Comparison of ENCODE assay signal across 13 cellular contexts in genomic region chr20:41151134-41151869, GRCh38. TPM values are rescaled to one million over a fixed set of nuclear protein-coding genes. Genes with fewer than 3 reads are reported as not detected.
A peak's percentile ranks its signal among the peaks of the same experiment; 100 is the strongest.
DNase-seq lines count a peak whose midpoint lies in the region; ATAC-seq and TF ChIP-seq lines count a peak whose summit lies in the region.
"Had no signal": no experiment of that assay in that cellular context is flagged by ENCODE, and none has a peak within 500 bp of the region (broad histone marks: within the 10 kb centered on the region; RNA-seq: fewer than 3 reads in every experiment).

No MANE protein-coding gene starts in this region.

- no peak for TF ChIP-seq CTCF in HEK293 (tag by site-specific recombination; IDR thresholded peaks at IDR 0.05)
- TF ChIP-seq CTCF in endothelial cell (IDR thresholded peaks at IDR 0.05; ENCODE audit: unreplicated experiment), result no peak
- TF ChIP-seq CTCF in parathyroid adenoma (IDR thresholded peaks at IDR 0.05), result no peak

- H3K36me3 Mint-ChIP-seq in T-cell (no peaks in the 10 kb centered on the region), endothelial cell (ENCODE audit: low read depth, unreplicated experiment) (peaks cover 42% of the 10 kb centered on the region)

- CTCF ChIA-PET in HEK293 (lab: Yijun Ruan, JAX), result no interaction called here
- CTCF ChIA-PET in T-cell (lab: Charles Lee), result interaction anchor here in 1 of 2 donors (0.6 to 2.4 kb wide), 2 partner anchors 16 to 116 kb away, joined by 3 to 8 read pairs; no protein-coding TSS in a partner anchor

- H3K4me1 Mint-ChIP-seq in T-cell, result peaks cover 95 to 100% (median 96%) of the 10 kb centered on the region in 3 donors
- peaks cover 85% of the 10 kb centered on the region for H3K4me1 Mint-ChIP-seq in endothelial cell (ENCODE audit: unreplicated experiment)

- H3K9me3 ChIP-seq in HEK293 (ENCODE audit: control insufficient read depth, insufficient read depth, low read depth, low read length) (no peaks in the 10 kb centered on the region), parathyroid adenoma (ENCODE audit: control insufficient read depth, low read length) (no peaks in the 10 kb centered on the region)
- H3K9me3 ChIP-seq: colonic mucosa, sigmoid colon, testis had no signal

- H3K4me2 ChIP-seq in parathyroid adenoma (ENCODE audit: low read length), result no peak overlapping the region

- no peak overlapping the region for H3K9ac ChIP-seq in parathyroid adenoma

- H2AFZ ChIP-seq in parathyroid adenoma, result no peak overlapping the region

- H3K27me3 Mint-ChIP-seq in T-cell (no peaks in the 10 kb centered on the region), endothelial cell (ENCODE audit: unreplicated experiment) (peaks cover 18% of the 10 kb centered on the region)

- H3K4me1 ChIP-seq in HEK293 (ENCODE audit: control insufficient read depth, insufficient read depth, low read length) (peaks cover 5% of the 10 kb centered on the region; the same call in 1 of the 2 replicates), parathyroid adenoma (peaks cover 15% of the 10 kb centered on the region)

- H3K27ac ChIP-seq in HEK293 (ENCODE audit: extremely low read depth, low read depth, low read length) (no peak overlapping the region), parathyroid adenoma (peak overlapping the region; percentile 24)
- H3K27ac ChIP-seq: colonic mucosa, testis had no signal

- POLR2A ChIA-PET in HEK293 (lab: Yijun Ruan, JAX), result no interaction called here
- POLR2A ChIA-PET in T-cell (lab: Charles Lee), result no interaction called here

- peak overlapping the region in 2 of 3 donors; percentile 1 to 89 for H3K4me3 Mint-ChIP-seq in T-cell
- peak overlapping the region; percentile 71 for H3K4me3 Mint-ChIP-seq in endothelial cell (ENCODE audit: unreplicated experiment)

- H3K36me3 ChIP-seq in HEK293 (ENCODE audit: control insufficient read depth in 2 of 2, insufficient read depth in 1 of 2, low read length in 2 of 2) (peaks cover 0 to 23% of the 10 kb centered on the region in 2 experiments; a peak in 2 of 3 replicates), parathyroid adenoma (ENCODE audit: control insufficient read depth, insufficient read depth, low read length) (no peaks in the 10 kb centered on the region)
- H3K36me3 ChIP-seq: colonic mucosa, sigmoid colon had no signal

- no peaks in the 10 kb centered on the region for H3K27me3 ChIP-seq in parathyroid adenoma (ENCODE audit: control insufficient read depth, insufficient read depth, low read length)
- H3K27me3 ChIP-seq: colonic mucosa, sigmoid colon, testis had no signal

- H3K4me3 ChIP-seq in HEK293 (ENCODE audit: low read depth, low read length), result no peak overlapping the region
- no peak overlapping the region for H3K4me3 ChIP-seq in parathyroid adenoma (ENCODE audit: low read depth, low read length)
- H3K4me3 ChIP-seq: colonic mucosa, sigmoid colon, testis had no signal

- H3K79me2 ChIP-seq in parathyroid adenoma, result peaks cover 69% of the 10 kb centered on the region

- DNase-seq in T-cell (no peak), endothelial cell (ENCODE audit: low spot score) (no peak), SHP77 treated with DMSO at 0.1 percent for 48 hours (lab: John Stamatoyannopoulos, UW) (no peak), HPDE6-E6E7 (ENCODE audit: extremely low spot score) (no peak)
- DNase-seq: activated CD4-positive, alpha-beta T cell treated with anti-CD3 and anti-CD28 coated beads for 1 hour; activated naive CD4-positive, alpha-beta T cell; colonic mucosa; NCI-H1417; sigmoid colon; testis had no signal

- ATAC-seq in T-cell (replicated peaks in 1 of 4) (peak in 2 of 4 experiments; percentile 3 to 22), GM21723 (IDR thresholded peaks at IDR 0.05; ENCODE audit: unreplicated experiment) (no peak)

- H3K9me3 Mint-ChIP-seq in T-cell, result no peaks in the 10 kb centered on the region
- no peaks in the 10 kb centered on the region for H3K9me3 Mint-ChIP-seq in endothelial cell (ENCODE audit: unreplicated experiment)

- H3K27ac Mint-ChIP-seq in T-cell (peak overlapping the region; percentile 97 to 100), endothelial cell (ENCODE audit: unreplicated experiment) (peak overlapping the region; percentile 100)

TF ChIP-seq in HEK293, 187 proteins besides CTCF, POLR2A, EP300 and RAD21:
- TF ChIP-seq ZNF362 (tag by site-specific recombination; IDR thresholded peaks at IDR 0.05), result no peak
- no peak for TF ChIP-seq ZSCAN5A (tag by site-specific recombination; IDR thresholded peaks at IDR 0.05)
- no peak for TF ChIP-seq YY1 (tag by site-specific recombination; IDR thresholded peaks at IDR 0.05)
- no peak for TF ChIP-seq ZNF837 (tag by site-specific recombination; IDR thresholded peaks at IDR 0.05)
- no peak for TF ChIP-seq ZNF169 (tag by site-specific recombination; IDR thresholded peaks at IDR 0.05)
- TF ChIP-seq ZFP69B (tag by site-specific recombination; IDR thresholded peaks at IDR 0.05), result no peak
- TF ChIP-seq RBAK (tag by site-specific recombination; IDR thresholded peaks at IDR 0.05), result no peak
- peak; percentile 94 for TF ChIP-seq ZNF146 (tag by site-specific recombination; IDR thresholded peaks at IDR 0.05)

RNA-seq across cellular contexts. Expression of gene PLCG1, which starts 14.0 kb away (rescaled TPM):
- total RNA-seq in T-cell (100 to 1,000 TPM; 390 to 589 (median 444) TPM), endothelial cell (ENCODE audit: unreplicated experiment) (456 TPM)
